Comparison of ENCODE assay signal across 8 cellular contexts in the genomic region with DNA sequence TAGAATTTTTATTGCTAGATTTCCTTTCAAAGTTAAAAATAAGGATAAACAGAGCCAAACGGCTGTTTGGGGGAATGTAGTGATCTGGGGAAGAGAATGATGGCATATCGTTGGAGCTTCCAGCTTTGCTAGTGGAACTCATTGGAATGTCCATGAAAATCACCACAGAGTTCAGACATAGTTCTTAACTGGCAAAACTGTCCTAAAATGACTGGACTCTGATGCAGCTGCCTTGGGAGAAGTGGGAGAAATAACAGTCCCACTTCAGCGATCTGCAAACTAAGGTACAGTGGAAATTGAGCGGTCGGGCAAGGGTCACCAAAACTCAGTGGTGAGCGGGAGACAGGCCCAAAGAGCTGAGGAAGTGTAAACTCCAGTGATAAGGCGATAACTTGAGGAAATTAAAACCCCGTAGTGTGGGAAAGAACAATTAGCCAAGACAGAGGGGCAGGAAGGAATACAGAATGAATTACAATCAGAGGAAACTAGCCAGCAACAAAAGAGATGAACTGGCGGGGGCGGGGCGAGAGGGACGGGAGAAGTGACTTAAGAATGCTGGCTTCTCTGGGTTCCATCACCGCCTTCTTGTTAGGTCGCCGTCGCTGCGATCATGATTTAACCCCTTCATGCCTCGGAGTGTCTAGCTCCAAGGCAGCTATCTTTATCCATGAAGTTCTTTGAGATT.
DNase-seq lines count a peak whose midpoint lies in the region; ATAC-seq, FAIRE-seq and TF ChIP-seq lines count a peak whose summit lies in the region.
"Had no signal": no experiment of that assay in that cellular context is flagged by ENCODE, and none has a peak within 500 bp of the region (broad histone marks: within the 10 kb centered on the region; RNA-seq: fewer than 3 reads in every experiment).

No MANE protein-coding gene starts in this region.

- TF ChIP-seq CTCF in coronary artery (IDR thresholded peaks at IDR 0.05) (no peak), kidney (IDR thresholded peaks at IDR 0.05; ENCODE audit: borderline replicate concordance, extremely low read depth, insufficient read depth) (no peak), testis (IDR thresholded peaks at IDR 0.05) (no peak)

- no peak for ATAC-seq in HG03439 (IDR thresholded peaks at IDR 0.05; ENCODE audit: unreplicated experiment)

- H3K4me3 ChIP-seq in HUES64 (ENCODE audit: low read length) = peak overlapping the region; percentile 24
- H3K4me3 ChIP-seq in coronary artery = peak overlapping the region; percentile 47
- peak overlapping the region; percentile 35 to 46 for H3K4me3 ChIP-seq in kidney (ENCODE audit: low read length in 2 of 2)
- H3K4me3 ChIP-seq in testis = no peak overlapping the region

- peak overlapping the region; percentile 52 for H3K27ac ChIP-seq in HUES64 (ENCODE audit: low read depth, low read length)
- peak overlapping the region; percentile 10 to 71 for H3K27ac ChIP-seq in coronary artery
- peak overlapping the region; percentile 69 to 81 for H3K27ac ChIP-seq in kidney (ENCODE audit: low read depth in 2 of 2, low read length in 2 of 2)
- H3K27ac ChIP-seq in testis = no peak overlapping the region

- H3K4me1 ChIP-seq in HUES64 (ENCODE audit: insufficient read depth, low read length) = peaks cover 44% of the 10 kb centered on the region
- peaks cover 10 to 12% of the 10 kb centered on the region in 2 donors for H3K4me1 ChIP-seq in kidney (ENCODE audit: control insufficient read depth in 1 of 2, insufficient read depth in 1 of 2, low read depth in 1 of 2, low read length in 2 of 2)
- H3K4me1 ChIP-seq in testis = peaks cover 30% of the 10 kb centered on the region

- DNase-seq in coronary artery (ENCODE audit: low spot score) (no peak), kidney (peak; percentile 86), testis (peak; percentile 61), NCI-H510A treated with DMSO at 0.1 percent for 48 hours (lab: John Stamatoyannopoulos, UW) (no peak), COR-L47 (lab: John Stamatoyannopoulos, UW) (no peak)

- H3K9ac ChIP-seq in HUES64 (ENCODE audit: low read depth, low read length) (peak overlapping the region; percentile 5; the same call in 1 of the 2 replicates), kidney (ENCODE audit: low read length in 2 of 2) (no peak overlapping the region)

- H3K27me3 ChIP-seq in HUES64 (ENCODE audit: insufficient read depth, low read length) (no peaks in the 10 kb centered on the region), testis (no peaks in the 10 kb centered on the region)

- FAIRE-seq in kidney (lab: Jason Lieb, UNC) = no peak
- FAIRE-seq: HTR-8/SVneo had no signal

- WGBS in HUES64 = 8% methylated on average over 18 of the region's 18 CpGs
- WGBS in testis, 2 donors = 9 to 12% methylated on average over 18 of the region's 18 CpGs

- no peaks in the 10 kb centered on the region for H3K9me3 ChIP-seq in HUES64 (ENCODE audit: insufficient read depth, low read depth, low read length)
- no peaks in the 10 kb centered on the region for H3K9me3 ChIP-seq in kidney (ENCODE audit: control insufficient read depth in 1 of 2, low read length in 2 of 2)
- no peaks in the 10 kb centered on the region for H3K9me3 ChIP-seq in testis

- intact Hi-C loops in kidney (cut with DNase I) = loop anchor here (10.0 kb wide), 1 partner anchor 82 kb away; no protein-coding TSS in a partner anchor
- intact Hi-C loops in testis (cut with DNase I; ENCODE audit: low total_unique reads) = loop anchor here (10.0 kb wide), 1 partner anchor 82 kb away; no protein-coding TSS in a partner anchor

- TF ChIP-seq POLR2A in testis (IDR thresholded peaks at IDR 0.05) = no peak

- no peaks in the 10 kb centered on the region for H3K36me3 ChIP-seq in HUES64 (ENCODE audit: insufficient read depth, low read length)
- no peaks in the 10 kb centered on the region for H3K36me3 ChIP-seq in kidney (ENCODE audit: control insufficient read depth in 1 of 2, insufficient read depth in 2 of 2, low read length in 2 of 2)
- no peaks in the 10 kb centered on the region for H3K36me3 ChIP-seq in testis (ENCODE audit: low read depth, missing control alignments)

Comparison
In these comparisons a context has a peak if more than half of its experiments do, and no peak if none do; other contexts are left out.
1. H3K27ac ChIP-seq: peak in HUES64 (single experiment), coronary artery (2 of 2) and kidney (2 of 2); none in testis (0 of 2).
2. H3K4me3 ChIP-seq: peak in HUES64 (single experiment), coronary artery (single experiment) and kidney (2 of 2); none in testis (0 of 2).
3. DNase-seq: peak in kidney (single experiment) and testis (single experiment); none in coronary artery (single experiment), NCI-H510A treated with DMSO at 0.1 percent for 48 hours (single experiment) and COR-L47 (single experiment).